Comparison of ENCODE assay signal across 25 cellular contexts in genomic region chr13:112955271-112955937, GRCh38.
"Had no signal": no experiment of that assay in that cellular context is flagged by ENCODE, and none has a peak within 500 bp of the region (broad histone marks: within the 10 kb centered on the region; RNA-seq: fewer than 3 reads in every experiment).

No MANE protein-coding gene starts in this region.

- H3K36me3 ChIP-seq: esophagus squamous epithelium, thyroid gland had no signal

- H3K4me1 ChIP-seq: psoas muscle had no signal

- FAIRE-seq: endometrium, keratinocyte, small intestine had no signal

- H3K27me3 ChIP-seq: thyroid gland had no signal

- ATAC-seq: effector memory CD8-positive, alpha-beta T cell; left lobe of liver; naive thymus-derived CD4-positive, alpha-beta T cell; psoas muscle; right cardiac atrium; stimulated activated naive CD8-positive, alpha-beta T cell treated with anti-CD3 and anti-CD28 coated beads, Interleukin-15, amount 100 ng/mL, for 72 hours had no signal

- H3K4me3 ChIP-seq: esophagus squamous epithelium, lung, psoas muscle, thyroid gland had no signal

- H3K9me3 ChIP-seq: esophagus squamous epithelium, psoas muscle, thyroid gland had no signal

- H3K27ac ChIP-seq: esophagus squamous epithelium, psoas muscle had no signal

- DNase-seq: caudate nucleus; cerebellar nuclear complex; cortex of kidney; effector memory CD8-positive, alpha-beta T cell; erythroblast; esophagus squamous epithelium; foreskin melanocyte; mesenchymal stem cell; midbrain; naive thymus-derived CD4-positive, alpha-beta T cell; nucleus accumbens; psoas muscle; right cardiac atrium; small intestine; stimulated activated CD4-positive, alpha-beta T cell treated with anti-CD3 and anti-CD28 coated beads, Interleukin-12 subunit alpha, Interleukin-12 subunit beta, amount 100 ng/mL, for 4 hours; stimulated activated CD4-positive, alpha-beta T cell treated with anti-CD3 and anti-CD28 coated beads, Interleukin-1b, Interleukin-23, amount 100 ng/mL, for 48 hours; stimulated activated CD4-positive, alpha-beta T cell treated with anti-CD3 and anti-CD28 coated beads, Interleukin-4, amount 100 ng/mL, for 1 hour; stimulated activated CD8-positive, alpha-beta memory T cell treated with anti-CD3 and anti-CD28 coated beads, Interleukin-4, amount 100 ng/mL, for 48 hours; stimulated activated naive CD4-positive, alpha-beta T cell; stimulated activated naive CD8-positive, alpha-beta T cell treated with anti-CD3 and anti-CD28 coated beads, Interleukin-15, amount 100 ng/mL, for 72 hours; thyroid gland had no signal
